8 cellular contexts compared by ENCODE assay signal in genomic region chr1:23593556-23594148, GRCh38. TPM values are rescaled to one million over a fixed set of nuclear protein-coding genes. Genes with fewer than 3 reads are reported as not detected.
DNase-seq lines count a peak whose midpoint lies in the region; ATAC-seq, FAIRE-seq and TF ChIP-seq lines count a peak whose summit lies in the region.
"Had no signal": no experiment of that assay in that cellular context is flagged by ENCODE, and none has a peak within 500 bp of the region (broad histone marks: within the 10 kb centered on the region; RNA-seq: fewer than 3 reads in every experiment).

No MANE protein-coding gene starts in this region.

- in situ Hi-C loops in GM12878 (cut with MboI) = loop anchor here (25.0 kb wide), 2 partner anchors 1419 to 1806 kb away; partner anchors contain the start of gene USP48

- ATAC-seq in GM12878 (peak; percentile 21), GM21423 (IDR thresholded peaks at IDR 0.05; ENCODE audit: unreplicated experiment) (no peak)

- TF ChIP-seq CTCF in GM12878 (IDR thresholded peaks at IDR 0.05 in 2 of 3, conservative IDR thresholded peaks at IDR 0.05 in 1 of 3; ENCODE audit: control insufficient read depth in 2 of 3, extremely low read depth in 1 of 3, insufficient read depth in 1 of 3, low read depth in 3 of 3, low read length in 3 of 3) = no peak
- no peak for TF ChIP-seq CTCF in prostate gland (IDR thresholded peaks at IDR 0.05)
- no peak for TF ChIP-seq CTCF in A673 (conservative IDR thresholded peaks at IDR 0.05; ENCODE audit: low read depth, low read length)

- no peaks in the 10 kb centered on the region for H3K9me3 ChIP-seq in GM12878 (replicated peaks; ENCODE audit: control insufficient read depth, insufficient read depth, low read length)
- no peaks in the 10 kb centered on the region for H3K9me3 ChIP-seq in prostate gland
- H3K9me3 ChIP-seq in A673 (ENCODE audit: low read depth, low read length, poor library complexity, severe bottlenecking) = no peaks in the 10 kb centered on the region

- no peaks in the 10 kb centered on the region for H4K20me1 ChIP-seq in GM12878 (ENCODE audit: control insufficient read depth, insufficient read depth)

- intact Hi-C loops in GM12878 (cut with micrococcal nuclease; ENCODE audit: unreplicated experiment) = loop anchor here (1.0 to 5.0 kb wide), 2 partner anchors 16 to 36 kb away; partner anchors contain the start of gene ID3
- intact Hi-C loops in prostate gland (cut with DNase I) = no loop called here
- intact Hi-C loops in A673 (cut with micrococcal nuclease; ENCODE audit: unreplicated experiment) = no loop called here

- H3K27ac ChIP-seq in GM12878 (ENCODE audit: control insufficient read depth, insufficient read depth) (peak overlapping the region; percentile 93), prostate gland (no peak overlapping the region), A673 (ENCODE audit: low read depth, low read length, poor library complexity, severe bottlenecking) (no peak overlapping the region)

- H3K36me3 ChIP-seq in GM12878 (ENCODE audit: control insufficient read depth in 2 of 2, insufficient read depth in 2 of 2, low read length in 1 of 2) (no peaks in the 10 kb centered on the region), prostate gland (no peaks in the 10 kb centered on the region), A673 (ENCODE audit: insufficient read depth, low read length, poor library complexity, severe bottlenecking) (no peaks in the 10 kb centered on the region)

- H3K4me3 ChIP-seq in GM12878 (0 out of 2 replicates have a peak overlapping the region, but pooled peaks have one; percentile 9), prostate gland (no peak overlapping the region), A673 (ENCODE audit: low read depth, low read length, poor library complexity, severe bottlenecking) (no peak overlapping the region)

- POLR2A ChIA-PET in GM12878 (lab: Charles Lee) (interaction anchor here (0.6 to 17.0 kb wide), 9 partner anchors 12 to 64 kb away, joined by 3 to 271 read pairs (median 3); partner anchors contain the start of gene ID3), A673 (lab: Charles Lee; ENCODE audit: low non-redundant PET) (interaction anchor here (0.6 kb wide), 1 partner anchor 21 kb away, joined by 3 read pairs; no protein-coding TSS in a partner anchor)

- peak overlapping the region; percentile 70 for H3K4me2 ChIP-seq in GM12878 (ENCODE audit: control insufficient read depth, insufficient read depth)

- CTCF ChIA-PET in GM12878 (lab: Yijun Ruan, JAX) = interaction anchor here (1.0 to 11.4 kb wide), 7 partner anchors 9 to 63 kb away, joined by 3 to 108 read pairs (median 10); partner anchors contain the start of genes E2F2 and ID3
- CTCF ChIA-PET in A673 (lab: Charles Lee) = no interaction called here

- RAD21 ChIA-PET in GM12878 (lab: Charles Lee; ENCODE audit: unreplicated experiment) = interaction anchor here (1.2 to 14.9 kb wide), 8 partner anchors 18 to 48 kb away, joined by 3 to 252 read pairs (median 31); partner anchors contain the start of gene ID3

- WGBS in GM12878 (ENCODE audit: insufficient coverage, insufficient replicate concordance, low lambda C conversion rate, missing lambda C conversion rate) = 11% methylated on average over 5 of the region's 6 CpGs
- WGBS in prostate gland = 34% methylated on average over 6 of the region's 6 CpGs

- TF ChIP-seq EP300 in GM12878 (IDR thresholded peaks at IDR 0.05; ENCODE audit: borderline replicate concordance in 1 of 2, control insufficient read depth in 1 of 2, low read depth in 2 of 2, low read length in 2 of 2) = no peak

- peak overlapping the region; percentile 24; the same call in 1 of the 2 replicates for H2AFZ ChIP-seq in GM12878 (ENCODE audit: control insufficient read depth, low read depth, low read length)

- BruUV-seq in GM12878 (replicated peaks; lab: Mats Ljungman, UMichigan) (no TSS peak), A673 (replicated peaks; lab: Mats Ljungman, UMichigan) (no TSS peak)

- peak; percentile 83 for DNase-seq in ELF-1 (ENCODE audit: low read depth, low spot score)
- DNase-seq in NCI-H1417 (lab: John Stamatoyannopoulos, UW) = peak; percentile 37 to 86 (median 79)
- DNase-seq in GM12878 (ENCODE audit: low read depth, low spot score) = no peak
- DNase-seq in prostate gland (ENCODE audit: low spot score) = peak; percentile 25
- no peak for DNase-seq in cerebellum (ENCODE audit: low spot score)
- DNase-seq in A673 (ENCODE audit: low spot score) = no peak

- H3K9ac ChIP-seq in GM12878 (ENCODE audit: control insufficient read depth, insufficient read depth, low read length) = peak overlapping the region; percentile 64

- no peak for TF ChIP-seq RAD21 in GM12878 (IDR thresholded peaks at IDR 0.05; ENCODE audit: insufficient read depth, low read depth, low read length)

- SMC1A ChIA-PET in GM12878 (lab: Charles Lee; ENCODE audit: uncharacterized antibody, unreplicated experiment) = interaction anchor here (0.9 to 19.7 kb wide), 15 partner anchors 8 to 68 kb away, joined by 3 to 419 read pairs (median 17); partner anchors contain the start of gene ID3

- H3K4me1 ChIP-seq in GM12878 (ENCODE audit: control insufficient read depth, insufficient read depth, low read length) = peaks cover 82% of the 10 kb centered on the region
- H3K4me1 ChIP-seq in prostate gland (replicated peaks) = no peaks in the 10 kb centered on the region
- peaks cover 26% of the 10 kb centered on the region for H3K4me1 ChIP-seq in A673 (ENCODE audit: insufficient read depth, low read length, poor library complexity, severe bottlenecking)

- H3K79me2 ChIP-seq in GM12878 (ENCODE audit: control insufficient read depth, insufficient read depth, low read length) = peaks cover 3% of the 10 kb centered on the region; the same call in 1 of the 2 replicates

- H3K27me3 ChIP-seq in GM12878 (replicated peaks in 1 of 2; ENCODE audit: control insufficient read depth in 2 of 2, insufficient read depth in 2 of 2, low read length in 1 of 2) (no peaks in the 10 kb centered on the region), prostate gland (replicated peaks; ENCODE audit: insufficient read depth) (no peaks in the 10 kb centered on the region), A673 (replicated peaks; ENCODE audit: insufficient read depth, low read depth, low read length, poor library complexity) (no peaks in the 10 kb centered on the region)

- no peak for FAIRE-seq in GM12878 (lab: Jason Lieb, UNC)
- FAIRE-seq: TTC549 had no signal

- TF ChIP-seq POLR2A in GM12878 (IDR thresholded peaks at IDR 0.05; ENCODE audit: low read depth, low read length) = no peak
- no peak for TF ChIP-seq POLR2A in prostate gland (IDR thresholded peaks at IDR 0.05)

TF ChIP-seq in GM12878, 131 proteins besides CTCF, POLR2A, EP300 and RAD21 (continues in another document):
- no peak for TF ChIP-seq KAT2A (conservative IDR thresholded peaks at IDR 0.05; ENCODE audit: control insufficient read depth, low read depth, low read length)
- no peak for TF ChIP-seq RAD51 (IDR thresholded peaks at IDR 0.05)
- TF ChIP-seq TCF3 (IDR thresholded peaks at IDR 0.05; ENCODE audit: borderline replicate concordance, insufficient read depth, low read depth, low read length) = 0 out of 2 replicates have a peak, but pooled peaks have one; percentile 69
- peak; percentile 81 for TF ChIP-seq EED (IDR thresholded peaks at IDR 0.05; ENCODE audit: low read depth)
- TF ChIP-seq RELB (IDR thresholded peaks at IDR 0.05; ENCODE audit: low read depth) = no peak
- TF ChIP-seq DPF2 (IDR thresholded peaks at IDR 0.05) = 0 out of 2 replicates have a peak, but pooled peaks have one; percentile 32
- no peak for TF ChIP-seq ZNF24 (IDR thresholded peaks at IDR 0.05)

RNA-seq across cellular contexts. Expression of gene ID3, which starts 34.4 kb away (rescaled TPM):
- 69.8 and 72.4 TPM in 2 replicates for total RNA-seq in GM12878 (2013; cell fraction: nucleolus; rRNA removed)
- total RNA-seq in GM12878 (2014; rRNA removed) = 403 and 449 TPM in 2 replicates
- 129 and 136 TPM in 2 replicates for total RNA-seq in GM12878 (2014; rRNA removed; fragmentation: Illumina TruSeq; extraction: Trizol)
- 278 and 285 TPM in 2 replicates for total RNA-seq in GM12878 (2021)
- 28.8 TPM for polyA plus RNA-seq in GM12878 (2011; ENCODE audit: low read depth)
- polyA plus RNA-seq in GM12878 (2011; rRNA removed) = 33.6 and 44.0 TPM in 2 replicates
- polyA plus RNA-seq in GM12878 (2011; cell fraction: cytosol; rRNA removed) = 121 and 124 TPM in 2 replicates
- 76.0 and 85.6 TPM in 2 replicates for polyA plus RNA-seq in GM12878 (2011; cell fraction: nucleus; rRNA removed)
- 61.0 and 127 TPM in 2 replicates for polyA plus RNA-seq in GM12878 (2012)
- polyA plus RNA-seq in GM12878 (2014; fragmentation: Illumina TruSeq; extraction: Trizol) = 44.0 and 122 TPM in 2 replicates
- polyA plus RNA-seq in GM12878 (2014; fragmentation: Nextera tagmentation; extraction: Ambion mirVana) = 100 to 1,000 TPM in 1 of 2 experiments, 10 to 100 TPM in 1; 42.7 to 104 TPM
- polyA plus RNA-seq in GM12878 (2014; rRNA removed) = 389 and 394 TPM in 2 replicates
- polyA plus RNA-seq in GM12878 (2016; fragmentation: Nextera tagmentation; extraction: Ambion mirVana) = 100 to 1,000 TPM; 459 to 475 TPM
- 19.2 and 51.3 TPM in 2 replicates for polyA minus RNA-seq in GM12878 (2011; rRNA and poly(A)+ RNA removed)
- 35.9 and 41.3 TPM in 2 replicates for polyA minus RNA-seq in GM12878 (2011; cell fraction: cytosol; rRNA and poly(A)+ RNA removed)
- 76.6 and 97.0 TPM in 2 replicates for polyA minus RNA-seq in GM12878 (2011; cell fraction: nucleus; rRNA and poly(A)+ RNA removed)
- total RNA-seq in prostate gland = 100 to 1,000 TPM; 151 to 184 TPM
- total RNA-seq in cerebellum = 33.6 TPM
- total RNA-seq in A673 (2021) = 102 and 140 TPM in 2 replicates

Comparison
In these comparisons a context has a peak if more than half of its experiments do, and no peak if none do; other contexts are left out.
1. DNase-seq: peak in ELF-1 (single experiment), NCI-H1417 (3 of 3) and prostate gland (single experiment); none in GM12878 (single experiment), cerebellum (single experiment) and A673 (single experiment).